Comparison of ENCODE assay signal across 26 cellular contexts in genomic region chr9:120659617-120660169, GRCh38.
"Had no signal": no experiment of that assay in that cellular context is flagged by ENCODE, and none has a peak within 500 bp of the region (broad histone marks: within the 10 kb centered on the region; RNA-seq: fewer than 3 reads in every experiment).

No MANE protein-coding gene starts in this region.

- H3K4me3 ChIP-seq: cardiac muscle cell, Peyer's patch, SJCRH30 had no signal

- H3K9me3 ChIP-seq: Peyer's patch, SJCRH30 had no signal

- H3K27me3 ChIP-seq: brain microvascular endothelial cell, Peyer's patch, SJCRH30 had no signal

- H3K36me3 ChIP-seq: brain microvascular endothelial cell, cardiac muscle cell, Peyer's patch, SJCRH30 had no signal

- H3K4me3 Mint-ChIP-seq: activated CD4-positive, alpha-beta memory T cell treated with anti-CD3 and anti-CD28 coated beads, Interleukin-2, amount 10 ng/mL, durations not matched to agents 7 days and 5 days; activated naive CD4-positive, alpha-beta T cell treated with anti-CD3 and anti-CD28 coated beads, Interleukin-2, amount 50 U/mL, for 24 hours had no signal

- H3K27ac Mint-ChIP-seq: activated CD4-positive, alpha-beta memory T cell treated with anti-CD3 and anti-CD28 coated beads, Interleukin-2, amount 10 ng/mL, durations not matched to agents 7 days and 5 days; activated naive CD4-positive, alpha-beta T cell treated with anti-CD3 and anti-CD28 coated beads, Interleukin-2, amount 50 U/mL, for 24 hours had no signal

- H3K4me1 ChIP-seq: Peyer's patch, SJCRH30 had no signal

- H3K9me3 Mint-ChIP-seq: activated CD4-positive, alpha-beta memory T cell treated with anti-CD3 and anti-CD28 coated beads, Interleukin-2, amount 10 ng/mL, durations not matched to agents 7 days and 5 days; activated naive CD4-positive, alpha-beta T cell treated with anti-CD3 and anti-CD28 coated beads, Interleukin-2, amount 50 U/mL, for 24 hours had no signal

- H3K27me3 Mint-ChIP-seq: activated CD4-positive, alpha-beta memory T cell treated with anti-CD3 and anti-CD28 coated beads, Interleukin-2, amount 10 ng/mL, durations not matched to agents 7 days and 5 days; activated naive CD4-positive, alpha-beta T cell treated with anti-CD3 and anti-CD28 coated beads, Interleukin-2, amount 50 U/mL, for 24 hours had no signal

- H3K27ac ChIP-seq: brain microvascular endothelial cell, cardiac muscle cell, KMS-11, Peyer's patch, RWPE1, SJCRH30, VCaP had no signal

- DNase-seq: activated CD4-positive, alpha-beta memory T cell treated with anti-CD3 and anti-CD28 coated beads, Interleukin-2, amount 10 ng/mL, durations not matched to agents 7 days and 5 days; activated CD4-positive, alpha-beta T cell treated with anti-CD3 and anti-CD28 coated beads, Interleukin-2, amount 50 U/mL, for 1 hour; activated CD4-positive, CD25-positive, alpha-beta regulatory T cell; activated effector memory CD4-positive, alpha-beta T cell treated with Interleukin-2 at 50 U/mL for 16 hours; activated naive CD4-positive, alpha-beta T cell; activated T-cell treated with anti-CD3 and anti-CD28 coated beads for 4 hours; brain microvascular endothelial cell; NCI-H1092; NCI-H1417; NCI-H1930; NCI-H2107; NCI-H2171 treated with DMSO at 0.1 percent for 48 hours; NCI-H226; NCI-H526; NCI-H774; NK-92 treated with Interleukin-12 subunit alpha and Interleukin-12 subunit beta, amount 100 ng/mL, for 24 hours; Peyer's patch; Right ventricle myocardium superior; SJCRH30; T-helper 2 cell; T1000 had no signal
